1 cellular context compared by ENCODE assay signal in genomic region chr1:56033321-56034037, GRCh38.
TF ChIP-seq lines count a peak whose summit lies in the region.

No MANE protein-coding gene starts in this region.

TF ChIP-seq in GM23338, 12 proteins besides CTCF, POLR2A, EP300 and RAD21:
- no peak for TF ChIP-seq ZNF462 (CRISPR knock-in tag; IDR thresholded peaks at IDR 0.05)
TF ChIP-seq in GM23338: peak in this region for 0.
